Comparison of ENCODE assay signal across 12 cellular contexts in genomic region chr2:115161531-115162453, GRCh38.
DNase-seq lines count a peak whose midpoint lies in the region; TF ChIP-seq lines count a peak whose summit lies in the region.
"Had no signal": no experiment of that assay in that cellular context is flagged by ENCODE, and none has a peak within 500 bp of the region (broad histone marks: within the 10 kb centered on the region; RNA-seq: fewer than 3 reads in every experiment).

No MANE protein-coding gene starts in this region.

- peaks cover 32% of the 10 kb centered on the region for H3K27me3 Mint-ChIP-seq in H9 (ENCODE audit: low read depth)
- H3K27me3 Mint-ChIP-seq in osteocyte (ENCODE audit: unreplicated experiment): peaks cover 33% of the 10 kb centered on the region

- H3K9me3 Mint-ChIP-seq in H9 (peaks cover 2 to 3% of the 10 kb centered on the region in 2 experiments; a peak in 4 of 5 replicates), osteocyte (ENCODE audit: unreplicated experiment) (no peaks in the 10 kb centered on the region)
- H3K9me3 Mint-ChIP-seq: activated T-cell treated with anti-CD3 and anti-CD28 coated beads, Interleukin-2, amount 50 U/mL, for 4 hours; stimulated activated naive CD8-positive, alpha-beta T cell treated with anti-CD3 and anti-CD28 coated beads, Interleukin-15, amount 100 ng/mL, for 72 hours had no signal

- no peak for TF ChIP-seq CTCF in H9 (conservative IDR thresholded peaks at IDR 0.05)
- no peak for TF ChIP-seq CTCF in osteocyte (IDR thresholded peaks at IDR 0.05)

- WGBS in H9 (ENCODE audit: extremely low coverage, insufficient read length, low lambda C conversion rate): no CpG with 5 or more reads among the region's 113 CpGs

- H3K9me3 ChIP-seq in H9 (ENCODE audit: control insufficient read depth, low read depth, low read length): no peaks in the 10 kb centered on the region

- H3K4me3 Mint-ChIP-seq in H9 (peak overlapping the region; percentile 84 to 95), osteocyte (ENCODE audit: unreplicated experiment) (no peak overlapping the region)
- H3K4me3 Mint-ChIP-seq: activated T-cell treated with anti-CD3 and anti-CD28 coated beads, Interleukin-2, amount 50 U/mL, for 4 hours had no signal

- peak overlapping the region; percentile 70 for H3K4me3 ChIP-seq in iPS-11a (ENCODE audit: low read depth, low read length)
- H3K4me3 ChIP-seq: SK-N-MC had no signal

- H3K4me1 Mint-ChIP-seq in H9 (peaks cover 13 to 25% of the 10 kb centered on the region in 2 experiments), osteocyte (ENCODE audit: unreplicated experiment) (peaks cover 4% of the 10 kb centered on the region)

- no peak overlapping the region for H2BK12ac ChIP-seq in H9 (ENCODE audit: insufficient read length, low read depth, low read length)

- H3K23me2 ChIP-seq in H9 (ENCODE audit: insufficient read length, low read depth, low read length, poor library complexity, severe bottlenecking): peaks cover 16% of the 10 kb centered on the region

- H4K91ac ChIP-seq in H9 (ENCODE audit: insufficient read length, low read depth, low read length): no peak overlapping the region

- no peak overlapping the region for H3K9ac ChIP-seq in H9 (ENCODE audit: extremely low read depth, insufficient read length, low read length)

- no peak overlapping the region for H2AK5ac ChIP-seq in H9 (ENCODE audit: insufficient read length, low read length)

- no peak overlapping the region for H2BK20ac ChIP-seq in H9 (ENCODE audit: low read depth, low read length, poor library complexity, severe bottlenecking)

- no peak overlapping the region for H4K5ac ChIP-seq in H9 (ENCODE audit: insufficient read length, low read depth, low read length)

- H3K36me3 Mint-ChIP-seq in H9 (ENCODE audit: insufficient read depth in 1 of 3, low read depth in 3 of 3): peaks cover 0 to 5% (median 3%) of the 10 kb centered on the region in 3 experiments; a peak in 4 of 7 replicates
- H3K36me3 Mint-ChIP-seq in osteocyte (ENCODE audit: unreplicated experiment): no peaks in the 10 kb centered on the region

- H4K8ac ChIP-seq in H9 (replicated peaks; ENCODE audit: insufficient read length, low read depth, low read length): no peak overlapping the region

- no peaks in the 10 kb centered on the region for H3K79me2 ChIP-seq in H9 (ENCODE audit: insufficient read depth, low read length)

- H3T11ph ChIP-seq in H9 (ENCODE audit: low read length): no peak overlapping the region

- H3K18ac ChIP-seq in H9 (ENCODE audit: insufficient read length, low read depth, low read length): no peak overlapping the region

- no peaks in the 10 kb centered on the region for H3K79me1 ChIP-seq in H9 (ENCODE audit: insufficient read depth, low read depth, low read length, poor library complexity, severe bottlenecking)

- peak overlapping the region; percentile 81 for H3K4me2 ChIP-seq in H9 (ENCODE audit: insufficient read depth, insufficient read length, low read length)

- no peak overlapping the region for H2BK120ac ChIP-seq in H9 (ENCODE audit: low read depth, low read length, poor library complexity, severe bottlenecking)

- no peak overlapping the region for H3K14ac ChIP-seq in H9 (ENCODE audit: insufficient read depth, low read length)

- H2BK15ac ChIP-seq in H9 (ENCODE audit: low read depth, low read length): no peak overlapping the region

- no peak overlapping the region for H3K27ac ChIP-seq in H9 (ENCODE audit: insufficient read length, low read depth, low read length)
- H3K27ac ChIP-seq: epithelial cell of prostate, SK-N-MC had no signal

- no peak overlapping the region for H2BK5ac ChIP-seq in H9 (ENCODE audit: insufficient read length, low read length)

- H3K27ac Mint-ChIP-seq in H9 (peak overlapping the region in 1 of 3 experiments; percentile 44; a peak in 1 of 7 replicates), osteocyte (ENCODE audit: unreplicated experiment) (no peak overlapping the region)
- H3K27ac Mint-ChIP-seq: stimulated activated naive CD8-positive, alpha-beta T cell treated with anti-CD3 and anti-CD28 coated beads, Interleukin-15, amount 100 ng/mL, for 72 hours had no signal

- H2AFZ ChIP-seq in H9 (ENCODE audit: low read length): no peak overlapping the region

- DNase-seq in H9 (peak; percentile 76), NCI-H69 (lab: John Stamatoyannopoulos, UW) (peak; percentile 48), retina (peak; percentile 87), CD1c-positive myeloid dendritic cell (ENCODE audit: extremely low spot score) (no peak), NCI-H1048 (lab: John Stamatoyannopoulos, UW) (no peak), osteocyte (ENCODE audit: extremely low spot score, unreplicated experiment) (no peak)
- DNase-seq: activated T-cell treated with anti-CD3 and anti-CD28 coated beads, Interleukin-2, amount 50 U/mL, for 4 hours; HCEC 1CT; stimulated activated naive CD8-positive, alpha-beta T cell treated with anti-CD3 and anti-CD28 coated beads, Interleukin-15, amount 100 ng/mL, for 72 hours had no signal

- H3K56ac ChIP-seq in H9 (ENCODE audit: insufficient read length, low read depth, low read length): no peak overlapping the region

- H3K23ac ChIP-seq in H9 (ENCODE audit: insufficient read length, low read depth, low read length): no peak overlapping the region

- H3K27me3 ChIP-seq in H9 (ENCODE audit: insufficient read depth, low read length): peaks cover 15% of the 10 kb centered on the region; the same call in 1 of the 2 replicates

- H3K4me1 ChIP-seq in H9 (ENCODE audit: insufficient read depth, low read length): no peaks in the 10 kb centered on the region

- H3K4ac ChIP-seq in H9 (ENCODE audit: low read depth, low read length): no peak overlapping the region

- H4K20me1 ChIP-seq in H9 (ENCODE audit: control insufficient read depth, insufficient read depth, insufficient read length): no peaks in the 10 kb centered on the region

Comparison
In these comparisons a context has a peak if more than half of its experiments do, and no peak if none do; other contexts are left out.
1. DNase-seq: peak in H9 (single experiment), NCI-H69 (single experiment) and retina (single experiment); none in CD1c-positive myeloid dendritic cell (single experiment), NCI-H1048 (single experiment) and osteocyte (single experiment).